In genomic region chr1:228081578-228082259, GRCh38 we compare ENCODE assay signal across 2 cellular contexts.
A peak's percentile ranks its signal among the peaks of the same experiment; 100 is the strongest.
TF ChIP-seq lines count a peak whose summit lies in the region.

No MANE protein-coding gene starts in this region.

TF ChIP-seq in GM23338, 12 proteins besides CTCF, POLR2A, EP300 and RAD21:
- no peak for TF ChIP-seq STAT1 (IDR thresholded peaks at IDR 0.05; ENCODE audit: unreplicated experiment)
- no peak for TF ChIP-seq ZNF462 (CRISPR knock-in tag; IDR thresholded peaks at IDR 0.05)
- no peak for TF ChIP-seq NANOG (IDR thresholded peaks at IDR 0.05; ENCODE audit: borderline replicate concordance)
- TF ChIP-seq JUNB (IDR thresholded peaks at IDR 0.05; ENCODE audit: unreplicated experiment), result no peak
- TF ChIP-seq REST (IDR thresholded peaks at IDR 0.05; ENCODE audit: unreplicated experiment), result no peak

TF ChIP-seq in HepG2, 621 proteins besides CTCF, POLR2A, EP300 and RAD21 (continues in another document):
- TF ChIP-seq ZNF709 (CRISPR knock-in tag; IDR thresholded peaks at IDR 0.05), result no peak
- TF ChIP-seq ZSCAN5A (CRISPR knock-in tag; IDR thresholded peaks at IDR 0.05; ENCODE audit: borderline replicate concordance), result no peak
- 0 out of 2 replicates have a peak, but pooled peaks have one; percentile 70 for TF ChIP-seq ZFP41 (CRISPR knock-in tag; IDR thresholded peaks at IDR 0.05; ENCODE audit: borderline replicate concordance)
- no peak for TF ChIP-seq ZNF460 (CRISPR knock-in tag; IDR thresholded peaks at IDR 0.05; ENCODE audit: borderline replicate concordance)
- no peak for TF ChIP-seq NFYC (CRISPR knock-in tag; IDR thresholded peaks at IDR 0.05)
- TF ChIP-seq KLF13 (CRISPR knock-in tag; IDR thresholded peaks at IDR 0.05), result no peak
- no peak for TF ChIP-seq DMTF1 (CRISPR knock-in tag; IDR thresholded peaks at IDR 0.05)
- no peak for TF ChIP-seq ZNF383 (CRISPR knock-in tag; IDR thresholded peaks at IDR 0.05; ENCODE audit: borderline replicate concordance)
- no peak for TF ChIP-seq SPEN (CRISPR knock-in tag; IDR thresholded peaks at IDR 0.05; ENCODE audit: low read depth)
- peak; percentile 53; the same call in 1 of the 2 replicates for TF ChIP-seq ZFX (CRISPR knock-in tag; IDR thresholded peaks at IDR 0.05; ENCODE audit: low read depth)
- peak; percentile 73; the same call in 1 of the 2 replicates for TF ChIP-seq ZNF260 (CRISPR knock-in tag; IDR thresholded peaks at IDR 0.05; ENCODE audit: borderline replicate concordance, low read depth)
- 0 out of 2 replicates have a peak, but pooled peaks have one; percentile 8 for TF ChIP-seq MAX (IDR thresholded peaks at IDR 0.05)
- TF ChIP-seq ZFYVE20 (CRISPR knock-in tag; IDR thresholded peaks at IDR 0.05; ENCODE audit: borderline replicate concordance, low read depth), result 0 out of 2 replicates have a peak, but pooled peaks have one; percentile 2
- TF ChIP-seq ZNF205 (CRISPR knock-in tag; IDR thresholded peaks at IDR 0.05), result no peak
- peak; percentile 61; the same call in 1 of the 2 replicates for TF ChIP-seq THAP9 (CRISPR knock-in tag; IDR thresholded peaks at IDR 0.05; ENCODE audit: borderline replicate concordance)
- TF ChIP-seq HNF4A (CRISPR knock-in tag; IDR thresholded peaks at IDR 0.05), result no peak
- TF ChIP-seq ATF5 (CRISPR knock-in tag; IDR thresholded peaks at IDR 0.05; ENCODE audit: low read depth), result no peak
- no peak for TF ChIP-seq PPARG (CRISPR knock-in tag; conservative IDR thresholded peaks at IDR 0.05)
- TF ChIP-seq ZNF737 (CRISPR knock-in tag; IDR thresholded peaks at IDR 0.05; ENCODE audit: borderline replicate concordance), result no peak
- no peak for TF ChIP-seq KLF15 (CRISPR knock-in tag; IDR thresholded peaks at IDR 0.05; ENCODE audit: borderline replicate concordance)
- no peak; the same call in 1 of the 2 replicates for TF ChIP-seq PHF8 (CRISPR knock-in tag; IDR thresholded peaks at IDR 0.05)
- no peak for TF ChIP-seq SP140L (CRISPR knock-in tag; IDR thresholded peaks at IDR 0.05; ENCODE audit: borderline replicate concordance)
- no peak for TF ChIP-seq ZNF510 (CRISPR knock-in tag; IDR thresholded peaks at IDR 0.05; ENCODE audit: low read depth)
- no peak for TF ChIP-seq ZNF776 (CRISPR knock-in tag; IDR thresholded peaks at IDR 0.05)
- 0 out of 2 replicates have a peak, but pooled peaks have one; percentile 17 for TF ChIP-seq ZNF598 (CRISPR knock-in tag; IDR thresholded peaks at IDR 0.05; ENCODE audit: borderline replicate concordance)
- 0 out of 2 replicates have a peak, but pooled peaks have one; percentile 55 for TF ChIP-seq THAP8 (CRISPR knock-in tag; IDR thresholded peaks at IDR 0.05; ENCODE audit: borderline replicate concordance)
- 0 out of 2 replicates have a peak, but pooled peaks have one; percentile 17 for TF ChIP-seq ZBTB3 (CRISPR knock-in tag; IDR thresholded peaks at IDR 0.05; ENCODE audit: borderline replicate concordance, low read depth)
- TF ChIP-seq HIVEP1 (CRISPR knock-in tag; IDR thresholded peaks at IDR 0.05), result no peak
- no peak for TF ChIP-seq BHLHE40 (IDR thresholded peaks at IDR 0.05; ENCODE audit: low read length)
- TF ChIP-seq KDM4B (CRISPR knock-in tag; IDR thresholded peaks at IDR 0.05), result no peak
- TF ChIP-seq SIX1 (CRISPR knock-in tag; IDR thresholded peaks at IDR 0.05; ENCODE audit: borderline replicate concordance), result no peak
- no peak for TF ChIP-seq FOXJ3 (CRISPR knock-in tag; IDR thresholded peaks at IDR 0.05; ENCODE audit: borderline replicate concordance)
- TF ChIP-seq ZBTB7A (CRISPR knock-in tag; IDR thresholded peaks at IDR 0.05), result peak; percentile 71; the same call in 1 of the 2 replicates
- peak; percentile 14; the same call in 1 of the 2 replicates for TF ChIP-seq SIN3A (IDR thresholded peaks at IDR 0.05; ENCODE audit: borderline replicate concordance, low read depth, low read length)
- TF ChIP-seq ZNF552 (CRISPR knock-in tag; IDR thresholded peaks at IDR 0.05; ENCODE audit: borderline replicate concordance), result 0 out of 2 replicates have a peak, but pooled peaks have one; percentile 66
- no peak for TF ChIP-seq ZNF629 (CRISPR knock-in tag; conservative IDR thresholded peaks at IDR 0.05)
- TF ChIP-seq U2AF2 (IDR thresholded peaks at IDR 0.05; ENCODE audit: low read depth, low read length), result no peak
- no peak for TF ChIP-seq ZHX1 (CRISPR knock-in tag; IDR thresholded peaks at IDR 0.05; ENCODE audit: low read depth)
- TF ChIP-seq ZNF124 (CRISPR knock-in tag; IDR thresholded peaks at IDR 0.05), result no peak
- no peak for TF ChIP-seq PHF21A (CRISPR knock-in tag; IDR thresholded peaks at IDR 0.05)
- TF ChIP-seq NR2F6 (IDR thresholded peaks at IDR 0.05), result no peak
- TF ChIP-seq NR2F6 (CRISPR knock-in tag; IDR thresholded peaks at IDR 0.05), result no peak
- TF ChIP-seq ZNF704 (CRISPR knock-in tag; IDR thresholded peaks at IDR 0.05; ENCODE audit: borderline replicate concordance), result no peak
- TF ChIP-seq TBX2 (CRISPR knock-in tag; IDR thresholded peaks at IDR 0.05; ENCODE audit: borderline replicate concordance), result 0 out of 2 replicates have a peak, but pooled peaks have one; percentile 58
- no peak for TF ChIP-seq ZNF280B (CRISPR knock-in tag; IDR thresholded peaks at IDR 0.05; ENCODE audit: borderline replicate concordance)
- TF ChIP-seq ZMYM2 (CRISPR knock-in tag; IDR thresholded peaks at IDR 0.05), result no peak
- TF ChIP-seq KAT2B (IDR thresholded peaks at IDR 0.05; ENCODE audit: borderline replicate concordance, low read depth, low read length), result no peak
- TF ChIP-seq ZBTB14 (CRISPR knock-in tag; IDR thresholded peaks at IDR 0.05), result no peak
- no peak for TF ChIP-seq SOX5 (CRISPR knock-in tag; IDR thresholded peaks at IDR 0.05; ENCODE audit: borderline replicate concordance)
- peak; percentile 2; the same call in 1 of the 2 replicates for TF ChIP-seq KDM2A (CRISPR knock-in tag; IDR thresholded peaks at IDR 0.05; ENCODE audit: borderline replicate concordance, low read depth)
- TF ChIP-seq HDAC6 (IDR thresholded peaks at IDR 0.05; ENCODE audit: low read depth, low read length), result no peak
- TF ChIP-seq ZNF891 (CRISPR knock-in tag; IDR thresholded peaks at IDR 0.05), result 0 out of 2 replicates have a peak, but pooled peaks have one; percentile 2
